ENCODE assay signal across 11 cellular contexts in the genomic region with DNA sequence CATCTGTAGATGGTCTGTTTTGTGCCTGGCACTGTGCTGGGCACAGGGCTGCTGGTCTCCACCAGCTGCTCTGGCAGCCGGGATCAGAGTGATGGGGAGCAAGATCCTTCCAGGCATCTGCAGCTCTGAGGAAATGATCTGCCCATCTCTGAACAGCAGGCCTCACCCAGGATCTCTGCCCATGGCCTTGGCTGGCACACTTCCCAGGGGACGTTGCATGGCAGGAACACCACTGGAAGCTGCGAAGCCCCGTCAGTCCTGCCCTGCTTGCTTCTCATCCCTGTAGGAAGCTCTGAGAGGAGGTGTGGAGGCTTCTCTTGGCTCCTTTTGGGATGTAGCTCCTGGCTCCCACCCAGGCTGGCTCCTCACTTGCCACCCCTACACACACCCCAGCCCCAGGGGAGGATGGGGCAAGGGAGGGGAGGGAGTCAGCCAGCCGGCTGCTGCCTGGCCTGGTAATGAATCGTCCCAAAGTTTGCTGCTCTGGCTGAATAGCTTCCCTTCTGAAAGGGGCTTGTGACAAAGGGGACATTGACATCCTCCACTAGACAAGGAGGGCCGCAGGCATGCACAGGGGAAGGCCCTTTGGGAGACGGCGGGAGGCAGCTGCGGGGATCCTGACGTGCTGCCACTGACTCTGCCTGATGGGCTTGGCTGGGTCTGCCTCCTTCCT.
DNase-seq lines count a peak whose midpoint lies in the region; ATAC-seq and TF ChIP-seq lines count a peak whose summit lies in the region.
"Had no signal": no experiment of that assay in that cellular context is flagged by ENCODE, and none has a peak within 500 bp of the region (broad histone marks: within the 10 kb centered on the region; RNA-seq: fewer than 3 reads in every experiment).

No MANE protein-coding gene starts in this region.

- DNase-seq in H4 (ENCODE audit: low spot score) (peak; percentile 50), RPMI7951 (ENCODE audit: low read depth) (peak; percentile 46), osteoblast (ENCODE audit: insufficient read length, low spot score, missing footprints) (peak; percentile 85), amniotic stem cell (lab: John Stamatoyannopoulos, UW) (no peak), NCI-H1436 treated with DMSO at 0.1 percent for 48 hours (lab: John Stamatoyannopoulos, UW) (no peak)
- DNase-seq: Calu3; NK-92 treated with Interleukin-12 subunit alpha and Interleukin-12 subunit beta, amount 100 ng/mL, for 24 hours had no signal

- H3K4me2 ChIP-seq in osteoblast (ENCODE audit: insufficient read depth, low read length) = no peak overlapping the region

- WGBS in gastroesophageal sphincter (ENCODE audit: low coverage in 1 of 2), 2 donors = no CpG with 5 or more reads among the region's 11 CpGs

- H3K9me3 ChIP-seq in gastroesophageal sphincter (no peaks in the 10 kb centered on the region), osteoblast (ENCODE audit: low read depth, low read length) (no peaks in the 10 kb centered on the region)

- no peak for TF ChIP-seq EP300 in gastroesophageal sphincter (IDR thresholded peaks at IDR 0.05)

- no peak for TF ChIP-seq POLR2A in gastroesophageal sphincter (IDR thresholded peaks at IDR 0.05)

- no peaks in the 10 kb centered on the region for H3K79me2 ChIP-seq in osteoblast (ENCODE audit: insufficient read depth, low read length)

- no peaks in the 10 kb centered on the region for H3K4me1 ChIP-seq in gastroesophageal sphincter
- peaks cover 4% of the 10 kb centered on the region for H3K4me1 ChIP-seq in osteoblast (ENCODE audit: insufficient read depth, low read length)

- H3K4me3 ChIP-seq in gastroesophageal sphincter = no peak overlapping the region
- H3K4me3 ChIP-seq in osteoblast (ENCODE audit: insufficient read depth, low read length) = no peak overlapping the region
- H3K4me3 ChIP-seq: GM12878 had no signal

- H4K20me1 ChIP-seq in osteoblast (ENCODE audit: insufficient read depth, low read length) = no peaks in the 10 kb centered on the region

- H3K36me3 ChIP-seq in gastroesophageal sphincter = no peaks in the 10 kb centered on the region
- H3K36me3 ChIP-seq in osteoblast (ENCODE audit: insufficient read depth, low read length) = no peaks in the 10 kb centered on the region

- no peak overlapping the region for H2AFZ ChIP-seq in osteoblast (ENCODE audit: low read length)

- peak; percentile 15 for ATAC-seq in gastroesophageal sphincter
- no peak for ATAC-seq in HG03039 (IDR thresholded peaks at IDR 0.05; ENCODE audit: unreplicated experiment)
- ATAC-seq in HG03095 (IDR thresholded peaks at IDR 0.05; ENCODE audit: unreplicated experiment) = no peak
- ATAC-seq: GM12878 had no signal

- H3K27ac ChIP-seq in gastroesophageal sphincter (no peak overlapping the region), osteoblast (ENCODE audit: low read depth, low read length) (no peak overlapping the region)

- TF ChIP-seq CTCF in gastroesophageal sphincter (IDR thresholded peaks at IDR 0.05) (no peak), osteoblast (IDR thresholded peaks at IDR 0.05; ENCODE audit: extremely low read depth, low read depth, low read length) (no peak)

- no peaks in the 10 kb centered on the region for H3K27me3 ChIP-seq in gastroesophageal sphincter
- no peaks in the 10 kb centered on the region for H3K27me3 ChIP-seq in osteoblast (ENCODE audit: insufficient read depth, low read length)

Comparison
In these comparisons a context has a peak if more than half of its experiments do, and no peak if none do; other contexts are left out.
1. DNase-seq: peak in H4 (single experiment), RPMI7951 (single experiment) and osteoblast (single experiment); none in amniotic stem cell (single experiment) and NCI-H1436 treated with DMSO at 0.1 percent for 48 hours (single experiment).